In the genomic region with DNA sequence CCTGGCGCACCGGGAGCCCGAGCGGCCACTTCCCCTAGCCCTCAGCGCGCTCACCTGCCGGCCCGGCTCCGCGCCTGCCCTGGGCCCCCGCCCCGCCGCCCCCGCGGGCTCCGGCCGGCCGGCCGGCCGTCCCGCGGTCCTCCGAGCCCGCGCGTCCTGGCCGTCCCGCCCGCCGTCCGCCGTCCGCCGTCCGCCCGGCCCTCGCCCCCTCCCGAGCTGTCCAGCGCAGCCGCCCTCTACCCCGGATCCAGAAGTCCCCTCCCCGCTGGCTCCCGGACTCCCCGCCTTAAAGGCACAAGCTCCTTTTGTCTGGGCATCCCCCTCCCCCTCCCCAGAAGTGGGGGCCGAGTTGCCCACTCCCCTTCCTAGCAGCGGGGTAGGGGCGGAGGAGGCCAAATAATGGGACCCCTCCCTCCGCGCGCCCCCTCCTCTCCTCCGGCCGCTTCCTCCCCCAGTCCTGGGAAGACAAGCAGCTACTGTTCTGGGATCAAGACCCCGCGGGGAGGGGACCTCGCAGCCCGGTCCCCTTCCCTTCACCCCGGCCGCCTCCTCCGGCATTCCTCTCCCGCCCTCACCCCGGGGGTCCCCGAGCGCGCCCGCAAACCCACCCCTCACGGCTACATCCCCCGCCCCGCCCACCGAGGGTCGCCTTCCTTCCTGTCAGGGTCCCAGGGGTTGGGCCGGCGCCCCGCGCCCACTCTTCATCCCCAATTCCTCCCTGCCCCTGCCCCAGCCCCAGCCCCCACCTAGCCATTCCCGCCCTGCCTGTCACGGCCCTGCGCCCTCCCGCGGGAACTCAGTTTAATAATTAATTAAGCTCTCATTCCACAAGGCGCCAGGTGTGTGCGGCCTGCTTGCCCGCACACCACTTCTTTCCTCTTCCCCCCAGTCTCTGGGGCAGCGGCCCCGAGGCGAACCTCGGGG, we compare ENCODE assay signal across 8 cellular contexts. TPM values are rescaled to one million over a fixed set of nuclear protein-coding genes. Genes with fewer than 3 reads are reported as not detected.
A peak's percentile ranks its signal among the peaks of the same experiment; 100 is the strongest.
DNase-seq lines count a peak whose midpoint lies in the region; ATAC-seq and TF ChIP-seq lines count a peak whose summit lies in the region.

A gene (minus strand): TSS at position 238 of the 924 bp plus-strand sequence. CDS start 5,655 bp downstream, outside the sequence.

- no peaks in the 10 kb centered on the region for H3K9me3 ChIP-seq in adrenal gland (replicated peaks in 1 of 3)
- no peaks in the 10 kb centered on the region for H3K9me3 ChIP-seq in cardiac muscle cell (ENCODE audit: low read depth)

- peak in 1 of 2 donors; percentile 3 for TF ChIP-seq POLR2A in adrenal gland (IDR thresholded peaks at IDR 0.05)

- H3K36me3 ChIP-seq in adrenal gland (replicated peaks in 1 of 2) = no peaks in the 10 kb centered on the region
- H3K36me3 ChIP-seq in cardiac muscle cell = no peaks in the 10 kb centered on the region

- DNase-seq in ACHN (peak; percentile 85), GM12865 (ENCODE audit: low read depth) (no peak), NCI-H1105 treated with DMSO at 0.1 percent for 48 hours (lab: John Stamatoyannopoulos, UW) (peak; percentile 1), adrenal gland (peak; percentile 73 to 86 (median 83)), cardiac muscle cell (ENCODE audit: low read depth in 1 of 2, low spot score in 1 of 2) (peak; percentile 78 to 88), occipital lobe (lab: John Stamatoyannopoulos, UW) (peak; percentile 58), NCI-H446 treated with DMSO at 0.1 percent for 48 hours (lab: John Stamatoyannopoulos, UW) (no peak)

- 0 to 3% (median 1%) methylated on average over 12 to 86 of the region's 86 CpGs for WGBS in adrenal gland, 4 donors

- H3K27me3 ChIP-seq in adrenal gland = no peaks in the 10 kb centered on the region
- no peaks in the 10 kb centered on the region for H3K27me3 ChIP-seq in cardiac muscle cell

- in situ Hi-C loops in ACHN (cut with HindIII; ENCODE audit: low pct_ligation_motif_present, low pct_unique_long_range_greater_than_20kb, low sequenced_read_pairs) = no loop called here

- H3K4me1 ChIP-seq in adrenal gland (replicated peaks in 1 of 2) (peaks cover 17 to 24% of the 10 kb centered on the region in 2 donors), cardiac muscle cell (ENCODE audit: low read depth) (peaks cover 18% of the 10 kb centered on the region)

- H3K27ac ChIP-seq in adrenal gland = peak within 1 kb of the TSS in 4 of 5 donors; percentile 5 to 84 (median 46)
- peak within 1 kb of the TSS; percentile 75 for H3K27ac ChIP-seq in cardiac muscle cell

- no peak for TF ChIP-seq CTCF in GM12865 (IDR thresholded peaks at IDR 0.05; ENCODE audit: insufficient read depth, low read depth, low read length, missing control alignments)
- TF ChIP-seq CTCF in adrenal gland (IDR thresholded peaks at IDR 0.05) = no peak
- TF ChIP-seq CTCF in cardiac muscle cell (IDR thresholded peaks at IDR 0.05; ENCODE audit: low read depth, low read length) = no peak

- H3K4me3 ChIP-seq in GM12865 (ENCODE audit: low read depth, low read length) (peak within 1 kb of the TSS; percentile 24; the same call in 1 of the 2 replicates), adrenal gland (peak within 1 kb of the TSS in 3 of 4 donors; percentile 40 to 97 (median 87)), cardiac muscle cell (peak within 1 kb of the TSS; percentile 82)

- intact Hi-C loops in adrenal gland (cut with DNase I) = no loop called here

- no peak for ATAC-seq in GM18519 (IDR thresholded peaks at IDR 0.05; ENCODE audit: low FRiP score, unreplicated experiment)

RNA-seq across cellular contexts. Expression of the gene that starts here (rescaled TPM):
- total RNA-seq in adrenal gland (10 to 100 TPM; 21.8 to 44.0 (median 29.6) TPM), cardiac muscle cell (51.1 and 60.1 TPM in 2 replicates), occipital lobe (31.5 TPM)
- polyA plus RNA-seq in adrenal gland (10 to 100 TPM; 20.8 to 55.3 (median 34.3) TPM), cardiac muscle cell (38.1 and 50.3 TPM in 2 replicates)

Comparison
In these comparisons a context has a peak if more than half of its experiments do, and no peak if none do; other contexts are left out.
1. DNase-seq: peak in ACHN (single experiment), NCI-H1105 treated with DMSO at 0.1 percent for 48 hours (single experiment), adrenal gland (7 of 7), cardiac muscle cell (2 of 2) and occipital lobe (single experiment); none in GM12865 (single experiment) and NCI-H446 treated with DMSO at 0.1 percent for 48 hours (single experiment).
2. H3K4me3 ChIP-seq: peak in every context shown above with its lines; median percentile 87 in adrenal gland; 82 in cardiac muscle cell; 24 in GM12865.